Comparison of ENCODE assay signal across 8 cellular contexts in genomic region chr6:128731249-128732165, GRCh38.
A peak's percentile ranks its signal among the peaks of the same experiment; 100 is the strongest.
DNase-seq lines count a peak whose midpoint lies in the region; ATAC-seq and TF ChIP-seq lines count a peak whose summit lies in the region.

No MANE protein-coding gene starts in this region.

- DNase-seq in CD4-positive, alpha-beta T cell, result no peak
- peak; percentile 12 for DNase-seq in NCI-H1417 treated with DMSO at 0.1 percent for 48 hours (lab: John Stamatoyannopoulos, UW)
- peak; percentile 63 for DNase-seq in left kidney (ENCODE audit: low read depth, low spot score)
- no peak for DNase-seq in GOT3 (lab: John Stamatoyannopoulos, UW)

- no peaks in the 10 kb centered on the region for H3K9me3 Mint-ChIP-seq in CD4-positive, alpha-beta T cell
- peaks cover 0 to 7% (median 3%) of the 10 kb centered on the region in 5 experiments for H3K9me3 Mint-ChIP-seq in brain

- no peaks in the 10 kb centered on the region for H3K36me3 Mint-ChIP-seq in CD4-positive, alpha-beta T cell (ENCODE audit: low read depth)
- H3K36me3 Mint-ChIP-seq in brain, result no peaks in the 10 kb centered on the region

- POLR2A ChIA-PET in CD4-positive, alpha-beta T cell (lab: Charles Lee), result no interaction called here

- H3K27me3 Mint-ChIP-seq in CD4-positive, alpha-beta T cell, result peaks cover 24% of the 10 kb centered on the region
- H3K27me3 Mint-ChIP-seq in brain, result peaks cover 11% of the 10 kb centered on the region

- H3K27me3 ChIP-seq in CD4-positive, alpha-beta T cell (ENCODE audit: control insufficient read depth, insufficient read depth, low read length), result no peaks in the 10 kb centered on the region

- H3K27ac ChIP-seq in CD4-positive, alpha-beta T cell (ENCODE audit: low read depth, low read length), result no peak overlapping the region

- intact Hi-C loops in CD4-positive, alpha-beta T cell (cut with DNase I, micrococcal nuclease), result loop anchor here (2.0 to 10.0 kb wide), 5 partner anchors 874 to 1429 kb away; no protein-coding TSS in a partner anchor

- no peak overlapping the region for H3K4me3 Mint-ChIP-seq in CD4-positive, alpha-beta T cell
- H3K4me3 Mint-ChIP-seq in brain, result no peak overlapping the region

- no peak overlapping the region for H3K27ac Mint-ChIP-seq in CD4-positive, alpha-beta T cell
- H3K27ac Mint-ChIP-seq in brain, result no peak overlapping the region

- peak; percentile 50 for TF ChIP-seq CTCF in CD4-positive, alpha-beta T cell (IDR thresholded peaks at IDR 0.05)
- peak; percentile 68 to 75 for TF ChIP-seq CTCF in brain (conservative IDR thresholded peaks at IDR 0.05)

- H3K9me3 ChIP-seq in CD4-positive, alpha-beta T cell (ENCODE audit: control insufficient read depth, low read length), result no peaks in the 10 kb centered on the region

- H3K4me1 Mint-ChIP-seq in CD4-positive, alpha-beta T cell (ENCODE audit: low read depth), result no peaks in the 10 kb centered on the region
- peaks cover 6% of the 10 kb centered on the region for H3K4me1 Mint-ChIP-seq in brain

- CTCF ChIA-PET in CD4-positive, alpha-beta T cell (lab: Charles Lee), result interaction anchor here (1.1 to 1.5 kb wide), 2 partner anchors 10 to 876 kb away, joined by 3 read pairs; no protein-coding TSS in a partner anchor

- ATAC-seq in CD4-positive, alpha-beta T cell (ENCODE audit: poor library complexity), result no peak
- peak; percentile 69 for ATAC-seq in GM21619 (IDR thresholded peaks at IDR 0.05; ENCODE audit: unreplicated experiment)
- no peak for ATAC-seq in GM18907 (IDR thresholded peaks at IDR 0.05; ENCODE audit: unreplicated experiment)
- ATAC-seq in HG03521 (IDR thresholded peaks at IDR 0.05; ENCODE audit: unreplicated experiment), result no peak

Comparison
In these comparisons a context has a peak if more than half of its experiments do, and no peak if none do; other contexts are left out.
1. DNase-seq: peak in NCI-H1417 treated with DMSO at 0.1 percent for 48 hours (single experiment) and left kidney (single experiment); none in CD4-positive, alpha-beta T cell (0 of 10) and GOT3 (single experiment).